11 cellular contexts compared by ENCODE assay signal in genomic region chr6:16512585-16513109, GRCh38.
A peak's percentile ranks its signal among the peaks of the same experiment; 100 is the strongest.
DNase-seq lines count a peak whose midpoint lies in the region; ATAC-seq, FAIRE-seq and TF ChIP-seq lines count a peak whose summit lies in the region.
"Had no signal": no experiment of that assay in that cellular context is flagged by ENCODE, and none has a peak within 500 bp of the region (broad histone marks: within the 10 kb centered on the region; RNA-seq: fewer than 3 reads in every experiment).

No MANE protein-coding gene starts in this region.

- peak overlapping the region; percentile 22; the same call in 1 of the 2 replicates for H3K9ac ChIP-seq in KMS-11
- H3K9ac ChIP-seq in muscle layer of colon (ENCODE audit: low read length), result peak overlapping the region; percentile 23

- no peak for TF ChIP-seq CTCF in KMS-11 (conservative IDR thresholded peaks at IDR 0.05; ENCODE audit: low read depth, low read length)

- peaks cover 33% of the 10 kb centered on the region for H3K4me1 ChIP-seq in CD8-positive, alpha-beta memory T cell (ENCODE audit: insufficient read depth, low read length)
- H3K4me1 ChIP-seq in KMS-11 (ENCODE audit: low read depth, poor library complexity, severe bottlenecking) (peaks cover 92% of the 10 kb centered on the region), muscle layer of colon (ENCODE audit: insufficient read depth, low read length) (peaks cover 34% of the 10 kb centered on the region), small intestine (ENCODE audit: control insufficient read depth in 2 of 2, insufficient read depth in 1 of 2, low read depth in 1 of 2, low read length in 1 of 2) (peaks cover 0 to 6% of the 10 kb centered on the region in 2 donors)

- H3K9me3 ChIP-seq in CD8-positive, alpha-beta memory T cell (ENCODE audit: low read length), result no peaks in the 10 kb centered on the region
- no peaks in the 10 kb centered on the region for H3K9me3 ChIP-seq in muscle layer of colon (ENCODE audit: low read length)
- H3K9me3 ChIP-seq in small intestine (ENCODE audit: control insufficient read depth, low read depth), result no peaks in the 10 kb centered on the region

- no peaks in the 10 kb centered on the region for H3K79me2 ChIP-seq in KMS-11 (ENCODE audit: insufficient read depth, low read depth)

- H3K27me3 Mint-ChIP-seq in CD8-positive, alpha-beta memory T cell, result no peaks in the 10 kb centered on the region

- FAIRE-seq in small intestine (lab: Jason Lieb, UNC), result no peak

- peaks cover 0 to 28% (median 12%) of the 10 kb centered on the region in 3 donors for H3K36me3 Mint-ChIP-seq in CD8-positive, alpha-beta memory T cell

- ATAC-seq in GM19455 (IDR thresholded peaks at IDR 0.05; ENCODE audit: unreplicated experiment), result peak; percentile 20
- ATAC-seq in GM21367 (IDR thresholded peaks at IDR 0.05; ENCODE audit: unreplicated experiment), result no peak
- no peak for ATAC-seq in HG02571 (IDR thresholded peaks at IDR 0.05; ENCODE audit: unreplicated experiment)

- H3K4me3 ChIP-seq in CD8-positive, alpha-beta memory T cell (ENCODE audit: low read length), result no peak overlapping the region
- H3K4me3 ChIP-seq in KMS-11 (IDR thresholded peaks at IDR 0.05; ENCODE audit: insufficient read depth, low read depth, low read length) (no peak overlapping the region), muscle layer of colon (ENCODE audit: low read depth in 1 of 2, low read length in 2 of 2) (no peak overlapping the region), small intestine (ENCODE audit: low read depth in 1 of 2, low read length in 2 of 2) (no peak overlapping the region)

- no peaks in the 10 kb centered on the region for H3K27me3 ChIP-seq in CD8-positive, alpha-beta memory T cell (ENCODE audit: insufficient read depth, low read length, poor library complexity, severe bottlenecking)
- H3K27me3 ChIP-seq in KMS-11 (ENCODE audit: insufficient read depth, low read depth) (no peaks in the 10 kb centered on the region), muscle layer of colon (ENCODE audit: control insufficient read depth in 1 of 2, insufficient read depth in 2 of 2, low read length in 2 of 2) (no peaks in the 10 kb centered on the region), small intestine (ENCODE audit: control insufficient read depth in 2 of 2, insufficient read depth in 2 of 2, low read length in 2 of 2) (no peaks in the 10 kb centered on the region)

- H3K4me2 ChIP-seq in KMS-11, result peak overlapping the region; percentile 83

- peak overlapping the region in 1 of 7 donors; percentile 5 for H3K4me3 Mint-ChIP-seq in CD8-positive, alpha-beta memory T cell

- 56 to 65% (median 63%) methylated on average over 5 of the region's 5 CpGs for WGBS in small intestine, 3 donors

- H3K9me3 Mint-ChIP-seq in CD8-positive, alpha-beta memory T cell, result no peaks in the 10 kb centered on the region

- peaks cover 41 to 73% (median 71%) of the 10 kb centered on the region in 3 donors for H3K4me1 Mint-ChIP-seq in CD8-positive, alpha-beta memory T cell

- H3K27ac ChIP-seq in CD8-positive, alpha-beta memory T cell (ENCODE audit: low read depth, low read length), result no peak overlapping the region
- H3K27ac ChIP-seq in KMS-11 (peak overlapping the region; percentile 66), muscle layer of colon (ENCODE audit: low read depth, low read length) (peak overlapping the region; percentile 6), small intestine (ENCODE audit: low read depth in 1 of 2, low read length in 1 of 2) (peak overlapping the region in 1 of 2 donors; percentile 24)
- H3K27ac ChIP-seq: VCaP had no signal

- CTCF ChIA-PET in CD8-positive, alpha-beta memory T cell (lab: Charles Lee), result interaction anchor here (0.8 to 5.2 kb wide), 10 partner anchors 8 to 266 kb away, joined by 3 to 28 read pairs (median 3); partner anchors contain the start of gene ATXN1

- no peaks in the 10 kb centered on the region for H4K20me1 ChIP-seq in KMS-11 (ENCODE audit: insufficient read depth)

- DNase-seq in CD8-positive, alpha-beta memory T cell, result no peak
- DNase-seq in small intestine, result no peak
- DNase-seq in NCI-H345 (lab: John Stamatoyannopoulos, UW), result no peak
- DNase-seq: cerebellar nuclear complex, NCI-H1105 had no signal

- no peak overlapping the region for H2AFZ ChIP-seq in KMS-11 (ENCODE audit: low read depth)

- POLR2A ChIA-PET in CD8-positive, alpha-beta memory T cell (lab: Charles Lee), result no interaction called here

- H3K27ac Mint-ChIP-seq in CD8-positive, alpha-beta memory T cell, result peak overlapping the region; percentile 47 to 93 (median 87)

- H3K36me3 ChIP-seq in CD8-positive, alpha-beta memory T cell (ENCODE audit: insufficient read depth, low read length), result no peaks in the 10 kb centered on the region
- H3K36me3 ChIP-seq in KMS-11 (ENCODE audit: insufficient read depth) (no peaks in the 10 kb centered on the region), muscle layer of colon (ENCODE audit: insufficient read depth, low read length) (no peaks in the 10 kb centered on the region), small intestine (ENCODE audit: control insufficient read depth in 2 of 2, insufficient read depth in 2 of 2, low read length in 2 of 2) (peaks cover 0 to 2% of the 10 kb centered on the region in 2 donors)
